Comparison of ENCODE assay signal across 15 cellular contexts in genomic region chr3:97485206-97485605, GRCh38.
DNase-seq lines count a peak whose midpoint lies in the region; ATAC-seq and TF ChIP-seq lines count a peak whose summit lies in the region.
"Had no signal": no experiment of that assay in that cellular context is flagged by ENCODE, and none has a peak within 500 bp of the region (broad histone marks: within the 10 kb centered on the region; RNA-seq: fewer than 3 reads in every experiment).

No MANE protein-coding gene starts in this region.

- H3K36me3 ChIP-seq in H7 (replicated peaks; ENCODE audit: control insufficient read depth, insufficient read depth, low read length): no peaks in the 10 kb centered on the region

- H3K4me3 ChIP-seq in LNCaP clone FGC (ENCODE audit: low read depth, low read length) (no peak overlapping the region), H7 (ENCODE audit: insufficient read depth, low read depth, low read length) (no peak overlapping the region)

- DNase-seq in LNCaP clone FGC (ENCODE audit: low read depth) (peak; percentile 68), SK-N-DZ (ENCODE audit: low spot score) (peak; percentile 85), NCI-H187 treated with DMSO at 0.1 percent for 48 hours (lab: John Stamatoyannopoulos, UW) (no peak), GOT3 (lab: John Stamatoyannopoulos, UW) (no peak), H7 (no peak)
- DNase-seq: C1 segment of cervical spinal cord; Calu3; CD4-positive, alpha-beta memory T cell; COR-L47; DMS53; DMS79 treated with DMSO at 0.1 percent for 48 hours; GF-D8; H9 had no signal

- no peaks in the 10 kb centered on the region for H3K27me3 ChIP-seq in H7 (ENCODE audit: control insufficient read depth, insufficient read depth, low read length)

- peak; percentile 82 for ATAC-seq in esophagus mucosa
- ATAC-seq: HCT116 had no signal

- no peak for TF ChIP-seq CTCF in LNCaP clone FGC (IDR thresholded peaks at IDR 0.05; ENCODE audit: control insufficient read depth, extremely low read depth, insufficient read depth)

Comparison
In these comparisons a context has a peak if more than half of its experiments do, and no peak if none do; other contexts are left out.
1. DNase-seq: peak in LNCaP clone FGC (single experiment) and SK-N-DZ (single experiment); none in NCI-H187 treated with DMSO at 0.1 percent for 48 hours (single experiment), GOT3 (single experiment) and H7 (single experiment).